In genomic region chr14:24147761-24148428, GRCh38 we compare ENCODE assay signal across 8 cellular contexts. TPM values are rescaled to one million over a fixed set of nuclear protein-coding genes. Genes with fewer than 3 reads are reported as not detected.
DNase-seq lines count a peak whose midpoint lies in the region; ATAC-seq and TF ChIP-seq lines count a peak whose summit lies in the region.

No MANE protein-coding gene starts in this region.

- peaks cover 43% of the 10 kb centered on the region for H3K4me1 ChIP-seq in Karpas-422 (ENCODE audit: low read length)

- H4K20me1 ChIP-seq in Karpas-422 (ENCODE audit: insufficient read depth, low read depth, low read length): peaks cover 12% of the 10 kb centered on the region

- H3K4me3 ChIP-seq in Karpas-422 (ENCODE audit: low read length) (peak overlapping the region; percentile 98), dorsolateral prefrontal cortex (peak overlapping the region; percentile 53 to 98 (median 92))

- peaks cover 38% of the 10 kb centered on the region for H3K36me3 ChIP-seq in Karpas-422 (ENCODE audit: insufficient read depth, low read length)

- no peaks in the 10 kb centered on the region for H3K9me3 Mint-ChIP-seq in CD14-positive monocyte
- no peaks in the 10 kb centered on the region for H3K9me3 Mint-ChIP-seq in nephron

- H3K27ac ChIP-seq in Karpas-422 (ENCODE audit: low read length) (peak overlapping the region; percentile 43; the same call in 1 of the 2 replicates), dorsolateral prefrontal cortex (peak overlapping the region in 56 of 59 donors; percentile 26 to 99 (median 94))

- no peaks in the 10 kb centered on the region for H3K9me3 ChIP-seq in Karpas-422 (ENCODE audit: low read length)

- no peak overlapping the region for H2AFZ ChIP-seq in Karpas-422 (ENCODE audit: low read length)

- H3K4me1 Mint-ChIP-seq in CD14-positive monocyte (peaks cover 38% of the 10 kb centered on the region), nephron (peaks cover 18% of the 10 kb centered on the region)

- H3K9ac ChIP-seq in Karpas-422 (ENCODE audit: low read length): peak overlapping the region; percentile 98

- H3K4me2 ChIP-seq in Karpas-422 (ENCODE audit: low read depth, low read length, poor library complexity, severe bottlenecking): peak overlapping the region; percentile 89

- H3K27ac Mint-ChIP-seq in CD14-positive monocyte: peak overlapping the region; percentile 74 to 95 (median 87)
- H3K27ac Mint-ChIP-seq in nephron: peak overlapping the region in 1 of 3 experiments; percentile 24

- no peak for TF ChIP-seq CTCF in CD14-positive monocyte (IDR thresholded peaks at IDR 0.05)
- TF ChIP-seq CTCF in dorsolateral prefrontal cortex (IDR thresholded peaks at IDR 0.05 in 54 of 56, conservative IDR thresholded peaks at IDR 0.05 in 2 of 56; ENCODE audit: low read depth in 1 of 56, partially characterized antibody in 56 of 56): no peak
- TF ChIP-seq CTCF in nephron (IDR thresholded peaks at IDR 0.05; ENCODE audit: unreplicated experiment in 3 of 3): no peak

- peaks cover 0 to 2% (median 0%) of the 10 kb centered on the region in 3 donors for H3K27me3 Mint-ChIP-seq in CD14-positive monocyte (ENCODE audit: low read depth in 3 of 3)
- H3K27me3 Mint-ChIP-seq in nephron (ENCODE audit: low read depth): no peaks in the 10 kb centered on the region

- ATAC-seq in activated CD4-positive, CD25-positive, alpha-beta regulatory T cell treated with anti-CD3 and anti-CD28 coated beads, Interleukin-2, amount 50 U/mL, for 24 hours: no peak
- ATAC-seq in GM18502 (IDR thresholded peaks at IDR 0.05; ENCODE audit: poor library complexity, unreplicated experiment): no peak
- ATAC-seq in GM18867 (IDR thresholded peaks at IDR 0.05; ENCODE audit: unreplicated experiment): no peak

- DNase-seq in CD14-positive monocyte (ENCODE audit: low spot score) (no peak), Karpas-422 (peak; percentile 72), dorsolateral prefrontal cortex (peak in 1 of 10 donors; percentile 52), SHP77 (lab: John Stamatoyannopoulos, UW) (no peak)

- H3K36me3 Mint-ChIP-seq in CD14-positive monocyte (peaks cover 65% of the 10 kb centered on the region in 2 donors), nephron (ENCODE audit: low read depth) (peaks cover 24% of the 10 kb centered on the region)

- H3K9me2 ChIP-seq in Karpas-422 (replicated peaks; ENCODE audit: insufficient read depth, low read length): no peaks in the 10 kb centered on the region

- H3K27me3 ChIP-seq in Karpas-422 (ENCODE audit: low read length) (no peaks in the 10 kb centered on the region), dorsolateral prefrontal cortex (no peaks in the 10 kb centered on the region)

- H3K4me3 Mint-ChIP-seq in CD14-positive monocyte (peak overlapping the region; percentile 96 to 98), nephron (peak overlapping the region; percentile 96 to 98 (median 97))

- intact Hi-C loops in CD14-positive monocyte (cut with micrococcal nuclease): loop anchor here in 1 of 2 donors (1.0 to 2.0 kb wide), 2 partner anchors 13 to 34 kb away; partner anchors contain the start of genes DCAF11, IRF9 and NRL
- intact Hi-C loops in dorsolateral prefrontal cortex (cut with DNase I): loop anchor here in 1 of 2 donors (2.0 kb wide), 2 partner anchors 13 to 33 kb away; partner anchors contain the start of genes DCAF11, IRF9 and NRL

- peaks cover 66% of the 10 kb centered on the region for H3K79me2 ChIP-seq in Karpas-422 (ENCODE audit: low read length)

RNA-seq across cellular contexts. Expression of gene RNF31, which starts 0.6 kb away (rescaled TPM):
- 10 to 100 TPM; 30.7 to 36.8 TPM for polyA plus RNA-seq in CD14-positive monocyte
- total RNA-seq in Karpas-422 (2014; rRNA removed; shearing (Covaris generic); ENCODE audit: low replicate concordance): 82.0 and 153 TPM in 2 replicates
- total RNA-seq in dorsolateral prefrontal cortex: 10 to 100 TPM; 30.4 to 89.6 (median 50.6) TPM

RNA-seq across cellular contexts. Expression of gene PSME2, which starts 1.5 kb away (rescaled TPM):
- 100 to 1,000 TPM; 579 to 593 TPM for polyA plus RNA-seq in CD14-positive monocyte
- 469 and 536 TPM in 2 replicates for total RNA-seq in Karpas-422 (2014; rRNA removed; shearing (Covaris generic); ENCODE audit: low replicate concordance)
- total RNA-seq in dorsolateral prefrontal cortex: 10 to 100 TPM; 34.3 to 88.4 (median 49.8) TPM

RNA-seq across cellular contexts. Expression of gene EMC9, which starts 6.5 kb away (rescaled TPM):
- polyA plus RNA-seq in CD14-positive monocyte: 1 to 10 TPM; 8.5 to 9.4 TPM
- 35.3 and 95.4 TPM in 2 replicates for total RNA-seq in Karpas-422 (2014; rRNA removed; shearing (Covaris generic); ENCODE audit: low replicate concordance)
- 10 to 100 TPM; 11.7 to 41.5 (median 24.6) TPM for total RNA-seq in dorsolateral prefrontal cortex

RNA-seq across cellular contexts. Expression of gene PSME1, which starts 11.9 kb away (rescaled TPM):
- 100 to 1,000 TPM; 729 to 759 TPM for polyA plus RNA-seq in CD14-positive monocyte
- total RNA-seq in Karpas-422 (2014; rRNA removed; shearing (Covaris generic); ENCODE audit: low replicate concordance): 435 and 452 TPM in 2 replicates
- 10 to 100 TPM; 36.4 to 74.9 (median 51.1) TPM for total RNA-seq in dorsolateral prefrontal cortex

RNA-seq across cellular contexts. Expression of gene IRF9, which starts 13.2 kb away (rescaled TPM):
- 10 to 100 TPM; 44.7 to 56.0 TPM for polyA plus RNA-seq in CD14-positive monocyte
- 72.7 and 79.8 TPM in 2 replicates for total RNA-seq in Karpas-422 (2014; rRNA removed; shearing (Covaris generic); ENCODE audit: low replicate concordance)
- 100 to 1,000 TPM in 27 of 120 experiments, 10 to 100 TPM in 93; 38.3 to 321 (median 79.1) TPM for total RNA-seq in dorsolateral prefrontal cortex
